ENCODE assay signal across 26 cellular contexts in genomic region chr12:54744590-54744989, GRCh38.
"Had no signal": no experiment of that assay in that cellular context is flagged by ENCODE, and none has a peak within 500 bp of the region (broad histone marks: within the 10 kb centered on the region; RNA-seq: fewer than 3 reads in every experiment).

No MANE protein-coding gene starts in this region.

- H3K36me3 ChIP-seq: neutrophil, pancreas, right lobe of liver, stomach, tibial artery, transverse colon, upper lobe of right lung, uterus had no signal

- H3K4me3 Mint-ChIP-seq: naive B cell; natural killer cell treated with Interleukin-12 subunit alpha and Interleukin-12 subunit beta and Interleukin-15 and Interleukin-18, amount 100 ng/mL, for 72 hours; nephron progenitor cell; neural crest cell; stimulated activated effector memory CD8-positive, alpha-beta T cell treated with anti-CD3 and anti-CD28 coated beads, Interleukin-12 subunit alpha, Interleukin-12 subunit beta, amount 100 ng/mL, for 72 hours; stimulated activated naive B cell treated with anti-CD40 and anti-IgM and Interleukin-4, amounts not matched to agents 10 μg/mL and 1 μg/mL and 100 μg/mL, for 72 hours; stimulated activated naive CD8-positive, alpha-beta T cell treated with anti-CD3 and anti-CD28 coated beads, Interleukin-15, Interleukin-2, amounts not matched to agents 100 ng/mL and 50 ng/mL, for 24 hours; type B pancreatic cell had no signal

- H3K27me3 Mint-ChIP-seq: naive thymus-derived CD8-positive, alpha-beta T cell; natural killer cell treated with Interleukin-12 subunit alpha and Interleukin-12 subunit beta and Interleukin-15 and Interleukin-18, amount 100 ng/mL, for 72 hours; stimulated activated naive CD8-positive, alpha-beta T cell treated with anti-CD3 and anti-CD28 coated beads, Interleukin-15, Interleukin-2, amounts not matched to agents 100 ng/mL and 50 ng/mL, for 24 hours had no signal

- ATAC-seq: naive thymus-derived CD8-positive, alpha-beta T cell; natural killer cell treated with Interleukin-12 subunit alpha and Interleukin-12 subunit beta and Interleukin-15 and Interleukin-18, amount 100 ng/mL, for 72 hours; pancreas; psoas muscle; right cardiac atrium; stimulated activated effector memory CD8-positive, alpha-beta T cell treated with anti-CD3 and anti-CD28 coated beads, Interleukin-12 subunit alpha, Interleukin-12 subunit beta, amount 100 ng/mL, for 72 hours; stimulated activated naive B cell treated with anti-CD40 and anti-IgM and Interleukin-4, amounts not matched to agents 10 μg/mL and 1 μg/mL and 100 μg/mL, for 72 hours; upper lobe of right lung had no signal

- H3K9me3 ChIP-seq: neutrophil, pancreas, psoas muscle, right lobe of liver, tibial artery, transverse colon, upper lobe of right lung, uterus had no signal

- H3K9me3 Mint-ChIP-seq: natural killer cell treated with Interleukin-12 subunit alpha and Interleukin-12 subunit beta and Interleukin-15 and Interleukin-18, amount 100 ng/mL, for 72 hours; stimulated activated effector memory CD8-positive, alpha-beta T cell treated with anti-CD3 and anti-CD28 coated beads, Interleukin-12 subunit alpha, Interleukin-12 subunit beta, amount 100 ng/mL, for 72 hours; stimulated activated naive B cell treated with anti-CD40 and anti-IgM and Interleukin-4, amounts not matched to agents 10 μg/mL and 1 μg/mL and 100 μg/mL, for 72 hours; type B pancreatic cell had no signal

- H3K27ac ChIP-seq: neutrophil, pancreas, psoas muscle, right lobe of liver, skin epidermis, stomach, tibial artery, transverse colon, upper lobe of right lung, uterus had no signal

- H3K4me3 ChIP-seq: pancreas, psoas muscle, right lobe of liver, skin epidermis, stomach, tibial artery, transverse colon, upper lobe of right lung, uterus had no signal

- DNase-seq: naive B cell; naive thymus-derived CD8-positive, alpha-beta T cell; nephron progenitor cell; nucleus accumbens; pancreas; psoas muscle; right cardiac atrium; right lobe of liver; stimulated activated CD4-positive, alpha-beta T cell treated with anti-CD3 and anti-CD28 coated beads, Interleukin-15, amount 100 ng/mL, for 24 hours; stimulated activated CD4-positive, alpha-beta T cell treated with anti-CD3 and anti-CD28 coated beads, Interleukin-2, amount 100 ng/mL, for 24 hours; stimulated activated CD4-positive, alpha-beta T cell treated with anti-CD3 and anti-CD28 coated beads, Interleukin-2, amount 100 ng/mL, for 48 hours; stimulated activated CD4-positive, alpha-beta T cell treated with anti-CD3 and anti-CD28 coated beads, Interleukin-4, amount 100 ng/mL, for 24 hours; stimulated activated naive B cell treated with anti-CD40 and anti-IgM and Interleukin-4, amounts not matched to agents 10 μg/mL and 1 μg/mL and 100 μg/mL, for 72 hours; stimulated activated naive CD4-positive, alpha-beta T cell treated with Interleukin-2 at 50 U/mL for 16 hours; stomach; tibial artery; transverse colon; upper lobe of right lung; uterus had no signal

- H3K4me1 Mint-ChIP-seq: nephron progenitor cell; neural crest cell; stimulated activated naive B cell treated with anti-CD40 and anti-IgM and Interleukin-4, amounts not matched to agents 10 μg/mL and 1 μg/mL and 100 μg/mL, for 72 hours had no signal

- H3K4me1 ChIP-seq: pancreas, psoas muscle, tibial artery, transverse colon, upper lobe of right lung, uterus had no signal

- H3K36me3 Mint-ChIP-seq: stimulated activated effector memory CD8-positive, alpha-beta T cell treated with anti-CD3 and anti-CD28 coated beads, Interleukin-12 subunit alpha, Interleukin-12 subunit beta, amount 100 ng/mL, for 72 hours; stimulated activated naive B cell treated with anti-CD40 and anti-IgM and Interleukin-4, amounts not matched to agents 10 μg/mL and 1 μg/mL and 100 μg/mL, for 72 hours; type B pancreatic cell had no signal

- H3K27me3 ChIP-seq: neutrophil, right lobe of liver, stomach, transverse colon, upper lobe of right lung, uterus had no signal

- H3K27ac Mint-ChIP-seq: naive B cell; natural killer cell treated with Interleukin-12 subunit alpha and Interleukin-12 subunit beta and Interleukin-15 and Interleukin-18, amount 100 ng/mL, for 72 hours; nephron progenitor cell; stimulated activated naive B cell treated with anti-CD40 and anti-IgM and Interleukin-4, amounts not matched to agents 10 μg/mL and 1 μg/mL and 100 μg/mL, for 72 hours; stimulated activated naive CD8-positive, alpha-beta T cell treated with anti-CD3 and anti-CD28 coated beads, Interleukin-15, Interleukin-2, amounts not matched to agents 100 ng/mL and 50 ng/mL, for 24 hours; type B pancreatic cell had no signal
